8 cellular contexts compared by ENCODE assay signal in genomic region chr11:95231126-95231880, GRCh38. TPM values are rescaled to one million over a fixed set of nuclear protein-coding genes. Genes with fewer than 3 reads are reported as not detected.
DNase-seq lines count a peak whose midpoint lies in the region; ATAC-seq and TF ChIP-seq lines count a peak whose summit lies in the region.

SESN3 (minus strand) TSS chr11:95231202; CDS start chr11:95230860, 342 bp downstream.

- H3K27me3 ChIP-seq in ovary (no peaks in the 10 kb centered on the region), thymus (ENCODE audit: control insufficient read depth, insufficient read depth) (no peaks in the 10 kb centered on the region)

- ATAC-seq in HG02759 (IDR thresholded peaks at IDR 0.05; ENCODE audit: unreplicated experiment) (peak; percentile 92), Right ventricle myocardium superior (ENCODE audit: poor library complexity) (peak; percentile 98)

- peak; percentile 97 for DNase-seq in GM12865 (ENCODE audit: low read depth)
- DNase-seq in NCI-H1417 (lab: John Stamatoyannopoulos, UW) = peak; percentile 97 to 100 (median 99)
- peak; percentile 100 for DNase-seq in SW480 (ENCODE audit: low spot score)
- DNase-seq in activated naive CD8-positive, alpha-beta T cell treated with anti-CD3 and anti-CD28 coated beads, Interleukin-2, amount 50 U/mL, for 16 hours (ENCODE audit: low read depth, low spot score) = peak; percentile 97
- DNase-seq in Right ventricle myocardium superior = peak; percentile 99
- DNase-seq in ovary = peak; percentile 98 to 99 (median 98)

- intact Hi-C loops in Right ventricle myocardium superior (cut with DNase I) (no loop called here), ovary (cut with DNase I) (loop anchor here in 3 of 4 donors (5.0 to 10.0 kb wide), 4 partner anchors 79 to 473 kb away; no protein-coding TSS in a partner anchor)

- 0% methylated on average over 28 to 40 of the region's 40 CpGs for WGBS in ovary, 3 donors
- under 1% methylated on average over 40 of the region's 40 CpGs for WGBS in thymus

- TF ChIP-seq POLR2A in ovary (IDR thresholded peaks at IDR 0.05) = peak; percentile 73

- H3K4me3 ChIP-seq in GM12865 (ENCODE audit: low read depth, low read length) (peak within 1 kb of the TSS; percentile 55), ovary (peak within 1 kb of the TSS; percentile 89), thymus (ENCODE audit: low read length) (peak within 1 kb of the TSS; percentile 85)

- TF ChIP-seq EP300 in ovary (IDR thresholded peaks at IDR 0.05) = no peak

- H3K9me3 ChIP-seq in ovary = no peaks in the 10 kb centered on the region
- H3K9me3 ChIP-seq in thymus (ENCODE audit: control insufficient read depth) = no peaks in the 10 kb centered on the region

- H3K4me1 ChIP-seq in ovary (ENCODE audit: insufficient read depth) = peaks cover 3% of the 10 kb centered on the region
- peaks cover 4% of the 10 kb centered on the region for H3K4me1 ChIP-seq in thymus (ENCODE audit: control insufficient read depth, insufficient read depth, low read length)

- H3K36me3 ChIP-seq in ovary (no peaks in the 10 kb centered on the region), thymus (ENCODE audit: control insufficient read depth, insufficient read depth) (no peaks in the 10 kb centered on the region)

- TF ChIP-seq CTCF in GM12865 (IDR thresholded peaks at IDR 0.05; ENCODE audit: insufficient read depth, low read depth, low read length, missing control alignments) = no peak
- TF ChIP-seq CTCF in ovary (IDR thresholded peaks at IDR 0.05) = peak in 2 of 3 donors; percentile 23 to 34

- peak within 1 kb of the TSS; percentile 89 to 90 for H3K27ac ChIP-seq in ovary
- peak within 1 kb of the TSS; percentile 98 for H3K27ac ChIP-seq in thymus (ENCODE audit: low read depth)

RNA-seq across cellular contexts. Expression of gene SESN3, which starts in this region (rescaled TPM):
- total RNA-seq in Right ventricle myocardium superior (4.8 TPM), ovary (10 to 100 TPM; 37.1 to 77.3 (median 49.4) TPM)
- polyA plus RNA-seq in ovary (10 to 100 TPM; 14.5 to 21.7 TPM), thymus (18.8 TPM)

Comparison
In these comparisons a context has a peak if more than half of its experiments do, and no peak if none do; other contexts are left out.
1. Peak in every context shown above with its lines: DNase-seq, ATAC-seq, H3K4me3 ChIP-seq and H3K27ac ChIP-seq.